ENCODE assay signal across 7 cellular contexts in the genomic region with DNA sequence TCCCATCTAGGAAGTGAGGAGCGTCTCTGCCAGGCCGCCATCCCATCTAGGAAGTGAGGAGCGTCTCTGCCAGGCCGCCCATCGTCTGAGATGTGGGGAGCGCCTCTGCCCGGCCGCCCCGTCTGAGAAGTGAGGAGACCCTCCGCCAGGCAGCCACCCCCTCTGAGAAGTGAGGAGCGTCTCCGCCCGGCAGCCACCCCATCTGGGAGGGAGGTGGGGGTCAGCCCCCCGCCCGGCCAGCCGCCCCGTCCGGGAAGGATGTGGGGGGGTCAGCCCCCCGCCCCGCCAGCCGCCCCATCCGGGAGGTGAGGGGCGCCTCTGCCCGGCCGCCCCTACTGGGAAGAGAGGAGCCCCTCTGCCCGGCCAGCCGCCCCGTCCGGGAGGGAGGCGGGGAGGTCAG. TPM values are rescaled to one million over a fixed set of nuclear protein-coding genes. Genes with fewer than 3 reads are reported as not detected.
"Had no signal": no experiment of that assay in that cellular context is flagged by ENCODE, and none has a peak within 500 bp of the region (broad histone marks: within the 10 kb centered on the region; RNA-seq: fewer than 3 reads in every experiment).

No MANE protein-coding gene starts in this region.

RNA-seq across cellular contexts. Expression of gene ADIPOQ, which starts 31.3 kb away (rescaled TPM):
- total RNA-seq: OCI-LY7, PC-3, PC-9, RPMI7951, SJCRH30, SJSA1, SK-MEL-5 had no signal
